1 cellular context compared by ENCODE assay signal in the genomic region with DNA sequence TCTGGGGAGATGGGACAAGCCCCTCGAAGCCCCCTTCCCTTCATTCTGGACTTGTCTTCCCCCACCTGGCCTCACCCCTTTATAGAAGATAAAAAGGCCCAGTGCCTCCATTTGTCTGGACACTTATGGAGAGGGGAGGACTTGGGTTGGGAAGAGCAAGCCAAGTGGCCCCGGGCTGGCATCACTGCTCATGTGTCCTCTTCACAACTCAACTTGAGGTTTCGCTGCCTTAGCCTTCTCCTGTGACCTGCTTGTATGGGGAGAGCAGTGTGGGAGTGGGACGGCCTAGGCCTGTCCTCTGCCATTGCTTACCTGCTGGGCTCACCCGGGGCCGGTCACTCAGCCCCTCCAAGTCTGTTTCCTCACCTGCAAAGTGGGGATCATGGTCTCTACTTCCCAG.
TF ChIP-seq lines count a peak whose summit lies in the region.

No MANE protein-coding gene starts in this region.

TF ChIP-seq in H1, 55 proteins besides CTCF, POLR2A, EP300 and RAD21:
- TF ChIP-seq NANOG (IDR thresholded peaks at IDR 0.05; ENCODE audit: insufficient read depth, low read depth, low read length, poor library complexity, severe bottlenecking) (no peak), POLR2AphosphoS5 (IDR thresholded peaks at IDR 0.05; ENCODE audit: low read depth, low read length) (peak; percentile 17)
